1 cellular context compared by ENCODE assay signal in the genomic region with DNA sequence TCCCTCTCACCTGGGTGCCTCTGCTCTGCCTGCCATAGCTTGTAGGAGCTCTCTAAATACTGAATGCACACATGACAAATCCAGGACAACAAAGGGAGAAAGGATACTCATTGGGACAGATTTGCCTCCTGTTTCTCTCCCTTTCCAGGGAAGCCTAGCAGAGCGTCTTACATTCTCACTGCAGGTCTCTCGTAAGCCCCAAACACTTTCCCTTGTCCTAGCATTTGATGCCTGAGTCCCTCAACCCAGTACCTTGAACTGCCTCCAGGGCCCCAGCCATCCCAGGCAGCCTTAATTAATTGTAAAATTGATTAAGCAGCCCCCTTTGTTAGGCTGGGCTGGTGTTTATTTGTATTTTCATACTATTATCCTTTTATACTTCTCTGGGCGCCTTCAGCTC.
TF ChIP-seq lines count a peak whose summit lies in the region.

No MANE protein-coding gene starts in this region.

TF ChIP-seq in GM23338, 12 proteins besides CTCF, POLR2A, EP300 and RAD21 (continued from another document):
- TF ChIP-seq, protein P1, sequence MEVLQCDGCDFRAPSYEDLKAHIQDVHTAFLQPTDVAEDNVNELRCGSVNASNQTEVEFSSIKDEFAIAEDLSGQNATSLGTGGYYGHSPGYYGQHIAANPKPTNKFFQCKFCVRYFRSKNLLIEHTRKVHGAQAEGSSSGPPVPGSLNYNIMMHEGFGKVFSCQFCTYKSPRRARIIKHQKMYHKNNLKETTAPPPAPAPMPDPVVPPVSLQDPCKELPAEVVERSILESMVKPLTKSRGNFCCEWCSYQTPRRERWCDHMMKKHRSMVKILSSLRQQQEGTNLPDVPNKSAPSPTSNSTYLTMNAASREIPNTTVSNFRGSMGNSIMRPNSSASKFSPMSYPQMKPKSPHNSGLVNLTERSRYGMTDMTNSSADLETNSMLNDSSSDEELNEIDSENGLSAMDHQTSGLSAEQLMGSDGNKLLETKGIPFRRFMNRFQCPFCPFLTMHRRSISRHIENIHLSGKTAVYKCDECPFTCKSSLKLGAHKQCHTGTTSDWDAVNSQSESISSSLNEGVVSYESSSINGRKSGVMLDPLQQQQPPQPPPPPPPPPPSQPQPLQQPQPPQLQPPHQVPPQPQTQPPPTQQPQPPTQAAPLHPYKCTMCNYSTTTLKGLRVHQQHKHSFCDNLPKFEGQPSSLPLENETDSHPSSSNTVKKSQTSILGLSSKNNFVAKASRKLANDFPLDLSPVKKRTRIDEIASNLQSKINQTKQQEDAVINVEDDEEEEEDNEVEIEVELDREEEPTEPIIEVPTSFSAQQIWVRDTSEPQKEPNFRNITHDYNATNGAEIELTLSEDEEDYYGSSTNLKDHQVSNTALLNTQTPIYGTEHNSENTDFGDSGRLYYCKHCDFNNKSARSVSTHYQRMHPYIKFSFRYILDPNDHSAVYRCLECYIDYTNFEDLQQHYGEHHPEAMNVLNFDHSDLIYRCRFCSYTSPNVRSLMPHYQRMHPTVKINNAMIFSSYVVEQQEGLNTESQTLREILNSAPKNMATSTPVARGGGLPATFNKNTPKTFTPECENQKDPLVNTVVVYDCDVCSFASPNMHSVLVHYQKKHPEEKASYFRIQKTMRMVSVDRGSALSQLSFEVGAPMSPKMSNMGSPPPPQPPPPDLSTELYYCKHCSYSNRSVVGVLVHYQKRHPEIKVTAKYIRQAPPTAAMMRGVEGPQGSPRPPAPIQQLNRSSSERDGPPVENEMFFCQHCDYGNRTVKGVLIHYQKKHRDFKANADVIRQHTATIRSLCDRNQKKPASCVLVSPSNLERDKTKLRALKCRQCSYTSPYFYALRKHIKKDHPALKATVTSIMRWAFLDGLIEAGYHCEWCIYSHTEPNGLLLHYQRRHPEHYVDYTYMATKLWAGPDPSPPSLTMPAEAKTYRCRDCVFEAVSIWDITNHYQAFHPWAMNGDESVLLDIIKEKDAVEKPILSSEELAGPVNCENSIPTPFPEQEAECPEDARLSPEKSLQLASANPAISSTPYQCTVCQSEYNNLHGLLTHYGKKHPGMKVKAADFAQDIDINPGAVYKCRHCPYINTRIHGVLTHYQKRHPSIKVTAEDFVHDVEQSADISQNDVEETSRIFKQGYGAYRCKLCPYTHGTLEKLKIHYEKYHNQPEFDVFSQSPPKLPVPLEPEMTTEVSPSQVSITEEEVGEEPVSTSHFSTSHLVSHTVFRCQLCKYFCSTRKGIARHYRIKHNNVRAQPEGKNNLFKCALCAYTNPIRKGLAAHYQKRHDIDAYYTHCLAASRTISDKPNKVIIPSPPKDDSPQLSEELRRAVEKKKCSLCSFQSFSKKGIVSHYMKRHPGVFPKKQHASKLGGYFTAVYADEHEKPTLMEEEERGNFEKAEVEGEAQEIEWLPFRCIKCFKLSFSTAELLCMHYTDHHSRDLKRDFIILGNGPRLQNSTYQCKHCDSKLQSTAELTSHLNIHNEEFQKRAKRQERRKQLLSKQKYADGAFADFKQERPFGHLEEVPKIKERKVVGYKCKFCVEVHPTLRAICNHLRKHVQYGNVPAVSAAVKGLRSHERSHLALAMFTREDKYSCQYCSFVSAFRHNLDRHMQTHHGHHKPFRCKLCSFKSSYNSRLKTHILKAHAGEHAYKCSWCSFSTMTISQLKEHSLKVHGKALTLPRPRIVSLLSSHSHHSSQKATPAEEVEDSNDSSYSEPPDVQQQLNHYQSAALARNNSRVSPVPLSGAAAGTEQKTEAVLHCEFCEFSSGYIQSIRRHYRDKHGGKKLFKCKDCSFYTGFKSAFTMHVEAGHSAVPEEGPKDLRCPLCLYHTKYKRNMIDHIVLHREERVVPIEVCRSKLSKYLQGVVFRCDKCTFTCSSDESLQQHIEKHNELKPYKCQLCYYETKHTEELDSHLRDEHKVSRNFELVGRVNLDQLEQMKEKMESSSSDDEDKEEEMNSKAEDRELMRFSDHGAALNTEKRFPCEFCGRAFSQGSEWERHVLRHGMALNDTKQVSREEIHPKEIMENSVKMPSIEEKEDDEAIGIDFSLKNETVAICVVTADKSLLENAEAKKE (CRISPR knock-in tag; IDR thresholded peaks at IDR 0.05) = no peak
- TF ChIP-seq, protein P2, sequence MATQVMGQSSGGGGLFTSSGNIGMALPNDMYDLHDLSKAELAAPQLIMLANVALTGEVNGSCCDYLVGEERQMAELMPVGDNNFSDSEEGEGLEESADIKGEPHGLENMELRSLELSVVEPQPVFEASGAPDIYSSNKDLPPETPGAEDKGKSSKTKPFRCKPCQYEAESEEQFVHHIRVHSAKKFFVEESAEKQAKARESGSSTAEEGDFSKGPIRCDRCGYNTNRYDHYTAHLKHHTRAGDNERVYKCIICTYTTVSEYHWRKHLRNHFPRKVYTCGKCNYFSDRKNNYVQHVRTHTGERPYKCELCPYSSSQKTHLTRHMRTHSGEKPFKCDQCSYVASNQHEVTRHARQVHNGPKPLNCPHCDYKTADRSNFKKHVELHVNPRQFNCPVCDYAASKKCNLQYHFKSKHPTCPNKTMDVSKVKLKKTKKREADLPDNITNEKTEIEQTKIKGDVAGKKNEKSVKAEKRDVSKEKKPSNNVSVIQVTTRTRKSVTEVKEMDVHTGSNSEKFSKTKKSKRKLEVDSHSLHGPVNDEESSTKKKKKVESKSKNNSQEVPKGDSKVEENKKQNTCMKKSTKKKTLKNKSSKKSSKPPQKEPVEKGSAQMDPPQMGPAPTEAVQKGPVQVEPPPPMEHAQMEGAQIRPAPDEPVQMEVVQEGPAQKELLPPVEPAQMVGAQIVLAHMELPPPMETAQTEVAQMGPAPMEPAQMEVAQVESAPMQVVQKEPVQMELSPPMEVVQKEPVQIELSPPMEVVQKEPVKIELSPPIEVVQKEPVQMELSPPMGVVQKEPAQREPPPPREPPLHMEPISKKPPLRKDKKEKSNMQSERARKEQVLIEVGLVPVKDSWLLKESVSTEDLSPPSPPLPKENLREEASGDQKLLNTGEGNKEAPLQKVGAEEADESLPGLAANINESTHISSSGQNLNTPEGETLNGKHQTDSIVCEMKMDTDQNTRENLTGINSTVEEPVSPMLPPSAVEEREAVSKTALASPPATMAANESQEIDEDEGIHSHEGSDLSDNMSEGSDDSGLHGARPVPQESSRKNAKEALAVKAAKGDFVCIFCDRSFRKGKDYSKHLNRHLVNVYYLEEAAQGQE (IDR thresholded peaks at IDR 0.05; ENCODE audit: unreplicated experiment) = no peak
- no peak for TF ChIP-seq EZH2 (IDR thresholded peaks at IDR 0.05; ENCODE audit: low read depth, unreplicated experiment)
- TF ChIP-seq POLR2AphosphoS5 (IDR thresholded peaks at IDR 0.05; ENCODE audit: low read depth) = no peak
- TF ChIP-seq STAT1 (IDR thresholded peaks at IDR 0.05; ENCODE audit: unreplicated experiment) = no peak
- no peak for TF ChIP-seq NANOG (IDR thresholded peaks at IDR 0.05; ENCODE audit: borderline replicate concordance)
TF ChIP-seq in GM23338: peak in this region for 0.
